1 cellular context compared by ENCODE assay signal in genomic region chr5:141691286-141691866, GRCh38.
TF ChIP-seq lines count a peak whose summit lies in the region.

No MANE protein-coding gene starts in this region.

TF ChIP-seq in K562, 482 proteins besides CTCF, POLR2A, EP300 and RAD21 (continued from another document and continues in another):
- TF ChIP-seq, protein P1, sequence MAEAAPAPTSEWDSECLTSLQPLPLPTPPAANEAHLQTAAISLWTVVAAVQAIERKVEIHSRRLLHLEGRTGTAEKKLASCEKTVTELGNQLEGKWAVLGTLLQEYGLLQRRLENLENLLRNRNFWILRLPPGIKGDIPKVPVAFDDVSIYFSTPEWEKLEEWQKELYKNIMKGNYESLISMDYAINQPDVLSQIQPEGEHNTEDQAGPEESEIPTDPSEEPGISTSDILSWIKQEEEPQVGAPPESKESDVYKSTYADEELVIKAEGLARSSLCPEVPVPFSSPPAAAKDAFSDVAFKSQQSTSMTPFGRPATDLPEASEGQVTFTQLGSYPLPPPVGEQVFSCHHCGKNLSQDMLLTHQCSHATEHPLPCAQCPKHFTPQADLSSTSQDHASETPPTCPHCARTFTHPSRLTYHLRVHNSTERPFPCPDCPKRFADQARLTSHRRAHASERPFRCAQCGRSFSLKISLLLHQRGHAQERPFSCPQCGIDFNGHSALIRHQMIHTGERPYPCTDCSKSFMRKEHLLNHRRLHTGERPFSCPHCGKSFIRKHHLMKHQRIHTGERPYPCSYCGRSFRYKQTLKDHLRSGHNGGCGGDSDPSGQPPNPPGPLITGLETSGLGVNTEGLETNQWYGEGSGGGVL (CRISPR knock-in tag; IDR thresholded peaks at IDR 0.05): no peak
- no peak for TF ChIP-seq JUNB (CRISPR knock-in tag; conservative IDR thresholded peaks at IDR 0.05)
- TF ChIP-seq, protein P2, sequence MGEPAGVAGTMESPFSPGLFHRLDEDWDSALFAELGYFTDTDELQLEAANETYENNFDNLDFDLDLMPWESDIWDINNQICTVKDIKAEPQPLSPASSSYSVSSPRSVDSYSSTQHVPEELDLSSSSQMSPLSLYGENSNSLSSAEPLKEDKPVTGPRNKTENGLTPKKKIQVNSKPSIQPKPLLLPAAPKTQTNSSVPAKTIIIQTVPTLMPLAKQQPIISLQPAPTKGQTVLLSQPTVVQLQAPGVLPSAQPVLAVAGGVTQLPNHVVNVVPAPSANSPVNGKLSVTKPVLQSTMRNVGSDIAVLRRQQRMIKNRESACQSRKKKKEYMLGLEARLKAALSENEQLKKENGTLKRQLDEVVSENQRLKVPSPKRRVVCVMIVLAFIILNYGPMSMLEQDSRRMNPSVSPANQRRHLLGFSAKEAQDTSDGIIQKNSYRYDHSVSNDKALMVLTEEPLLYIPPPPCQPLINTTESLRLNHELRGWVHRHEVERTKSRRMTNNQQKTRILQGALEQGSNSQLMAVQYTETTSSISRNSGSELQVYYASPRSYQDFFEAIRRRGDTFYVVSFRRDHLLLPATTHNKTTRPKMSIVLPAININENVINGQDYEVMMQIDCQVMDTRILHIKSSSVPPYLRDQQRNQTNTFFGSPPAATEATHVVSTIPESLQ (CRISPR knock-in tag; IDR thresholded peaks at IDR 0.05): no peak
- peak; percentile 50; the same call in 1 of the 2 replicates for TF ChIP-seq GABPA (tag; conservative IDR thresholded peaks at IDR 0.05; ENCODE audit: low read depth)
- TF ChIP-seq, protein P3, sequence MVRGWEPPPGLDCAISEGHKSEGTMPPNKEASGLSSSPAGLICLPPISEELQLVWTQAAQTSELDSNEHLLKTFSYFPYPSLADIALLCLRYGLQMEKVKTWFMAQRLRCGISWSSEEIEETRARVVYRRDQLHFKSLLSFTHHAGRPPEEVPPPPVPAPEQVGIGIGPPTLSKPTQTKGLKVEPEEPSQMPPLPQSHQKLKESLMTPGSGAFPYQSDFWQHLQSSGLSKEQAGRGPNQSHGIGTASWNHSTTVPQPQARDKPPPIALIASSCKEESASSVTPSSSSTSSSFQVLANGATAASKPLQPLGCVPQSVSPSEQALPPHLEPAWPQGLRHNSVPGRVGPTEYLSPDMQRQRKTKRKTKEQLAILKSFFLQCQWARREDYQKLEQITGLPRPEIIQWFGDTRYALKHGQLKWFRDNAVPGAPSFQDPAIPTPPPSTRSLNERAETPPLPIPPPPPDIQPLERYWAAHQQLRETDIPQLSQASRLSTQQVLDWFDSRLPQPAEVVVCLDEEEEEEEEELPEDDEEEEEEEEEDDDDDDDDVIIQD (CRISPR knock-in tag; IDR thresholded peaks at IDR 0.05): no peak
- TF ChIP-seq PURB (CRISPR knock-in tag; IDR thresholded peaks at IDR 0.05; ENCODE audit: low read depth): no peak
- TF ChIP-seq NFYB (IDR thresholded peaks at IDR 0.05; ENCODE audit: extremely low read depth, insufficient read length): no peak
- TF ChIP-seq ZNF766 (CRISPR knock-in tag; conservative IDR thresholded peaks at IDR 0.05): peak; percentile 90
- TF ChIP-seq LARP7 (IDR thresholded peaks at IDR 0.05): no peak
- TF ChIP-seq, protein P4, sequence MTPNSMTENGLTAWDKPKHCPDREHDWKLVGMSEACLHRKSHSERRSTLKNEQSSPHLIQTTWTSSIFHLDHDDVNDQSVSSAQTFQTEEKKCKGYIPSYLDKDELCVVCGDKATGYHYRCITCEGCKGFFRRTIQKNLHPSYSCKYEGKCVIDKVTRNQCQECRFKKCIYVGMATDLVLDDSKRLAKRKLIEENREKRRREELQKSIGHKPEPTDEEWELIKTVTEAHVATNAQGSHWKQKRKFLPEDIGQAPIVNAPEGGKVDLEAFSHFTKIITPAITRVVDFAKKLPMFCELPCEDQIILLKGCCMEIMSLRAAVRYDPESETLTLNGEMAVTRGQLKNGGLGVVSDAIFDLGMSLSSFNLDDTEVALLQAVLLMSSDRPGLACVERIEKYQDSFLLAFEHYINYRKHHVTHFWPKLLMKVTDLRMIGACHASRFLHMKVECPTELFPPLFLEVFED (CRISPR knock-in tag; conservative IDR thresholded peaks at IDR 0.05): no peak
- peak in 1 of 2 experiments; percentile 15; a peak in 2 of 4 replicates for TF ChIP-seq MAZ (CRISPR knock-in tag; conservative IDR thresholded peaks at IDR 0.05 in 1 of 2, IDR thresholded peaks at IDR 0.05 in 1 of 2)
- TF ChIP-seq RBM14 (IDR thresholded peaks at IDR 0.05; ENCODE audit: borderline replicate concordance, insufficient read depth, low read depth, low read length): no peak
- TF ChIP-seq MYC (IDR thresholded peaks at IDR 0.05; ENCODE audit: low read depth, low read length): peak; percentile 51; the same call in 1 of the 2 replicates
- no peak for TF ChIP-seq MYC (CRISPR knock-in tag; IDR thresholded peaks at IDR 0.05; ENCODE audit: borderline replicate concordance, low read depth)
- TF ChIP-seq ZNF644 (tag; IDR thresholded peaks at IDR 0.05; ENCODE audit: low read depth): peak; percentile 90
- TF ChIP-seq, protein P5, sequence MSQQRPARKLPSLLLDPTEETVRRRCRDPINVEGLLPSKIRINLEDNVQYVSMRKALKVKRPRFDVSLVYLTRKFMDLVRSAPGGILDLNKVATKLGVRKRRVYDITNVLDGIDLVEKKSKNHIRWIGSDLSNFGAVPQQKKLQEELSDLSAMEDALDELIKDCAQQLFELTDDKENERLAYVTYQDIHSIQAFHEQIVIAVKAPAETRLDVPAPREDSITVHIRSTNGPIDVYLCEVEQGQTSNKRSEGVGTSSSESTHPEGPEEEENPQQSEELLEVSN (IDR thresholded peaks at IDR 0.05; ENCODE audit: borderline replicate concordance in 1 of 2, extremely low read depth in 1 of 2, insufficient read depth in 1 of 2, insufficient read length in 1 of 2, low read depth in 1 of 2, low read length in 1 of 2, poor library complexity in 1 of 2, severe bottlenecking in 1 of 2): no peak
- TF ChIP-seq KLF6 (CRISPR knock-in tag; IDR thresholded peaks at IDR 0.05; ENCODE audit: borderline replicate concordance): no peak; the same call in 1 of the 2 replicates
- peak; percentile 63; the same call in 1 of the 2 replicates for TF ChIP-seq NFRKB (IDR thresholded peaks at IDR 0.05; ENCODE audit: low read depth)
- TF ChIP-seq ZC3H11A (IDR thresholded peaks at IDR 0.05; ENCODE audit: low read depth, low read length): no peak
- peak in 1 of 2 experiments; percentile 73; a peak in 3 of 4 replicates for TF ChIP-seq KDM1A (IDR thresholded peaks at IDR 0.05)
- no peak for TF ChIP-seq ZNF217 (CRISPR knock-in tag; IDR thresholded peaks at IDR 0.05)
- peak; percentile 81 for TF ChIP-seq SMAD3 (CRISPR knock-in tag; conservative IDR thresholded peaks at IDR 0.05)
- TF ChIP-seq, protein P6, sequence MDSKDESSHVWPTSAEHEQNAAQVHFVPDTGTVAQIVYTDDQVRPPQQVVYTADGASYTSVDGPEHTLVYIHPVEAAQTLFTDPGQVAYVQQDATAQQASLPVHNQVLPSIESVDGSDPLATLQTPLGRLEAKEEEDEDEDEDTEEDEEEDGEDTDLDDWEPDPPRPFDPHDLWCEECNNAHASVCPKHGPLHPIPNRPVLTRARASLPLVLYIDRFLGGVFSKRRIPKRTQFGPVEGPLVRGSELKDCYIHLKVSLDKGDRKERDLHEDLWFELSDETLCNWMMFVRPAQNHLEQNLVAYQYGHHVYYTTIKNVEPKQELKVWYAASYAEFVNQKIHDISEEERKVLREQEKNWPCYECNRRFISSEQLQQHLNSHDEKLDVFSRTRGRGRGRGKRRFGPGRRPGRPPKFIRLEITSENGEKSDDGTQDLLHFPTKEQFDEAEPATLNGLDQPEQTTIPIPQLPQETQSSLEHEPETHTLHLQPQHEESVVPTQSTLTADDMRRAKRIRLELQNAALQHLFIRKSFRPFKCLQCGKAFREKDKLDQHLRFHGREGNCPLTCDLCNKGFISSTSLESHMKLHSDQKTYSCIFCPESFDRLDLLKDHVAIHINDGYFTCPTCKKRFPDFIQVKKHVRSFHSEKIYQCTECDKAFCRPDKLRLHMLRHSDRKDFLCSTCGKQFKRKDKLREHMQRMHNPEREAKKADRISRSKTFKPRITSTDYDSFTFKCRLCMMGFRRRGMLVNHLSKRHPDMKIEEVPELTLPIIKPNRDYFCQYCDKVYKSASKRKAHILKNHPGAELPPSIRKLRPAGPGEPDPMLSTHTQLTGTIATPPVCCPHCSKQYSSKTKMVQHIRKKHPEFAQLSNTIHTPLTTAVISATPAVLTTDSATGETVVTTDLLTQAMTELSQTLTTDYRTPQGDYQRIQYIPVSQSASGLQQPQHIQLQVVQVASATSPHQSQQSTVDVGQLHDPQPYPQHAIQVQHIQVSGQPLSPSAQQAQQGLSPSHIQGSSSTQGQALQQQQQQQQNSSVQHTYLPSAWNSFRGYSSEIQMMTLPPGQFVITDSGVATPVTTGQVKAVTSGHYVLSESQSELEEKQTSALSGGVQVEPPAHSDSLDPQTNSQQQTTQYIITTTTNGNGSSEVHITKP (IDR thresholded peaks at IDR 0.05; ENCODE audit: partially characterized antibody): peak; percentile 32
- peak; percentile 61 for TF ChIP-seq MTA1 (IDR thresholded peaks at IDR 0.05; ENCODE audit: borderline replicate concordance)
- TF ChIP-seq, protein P7, sequence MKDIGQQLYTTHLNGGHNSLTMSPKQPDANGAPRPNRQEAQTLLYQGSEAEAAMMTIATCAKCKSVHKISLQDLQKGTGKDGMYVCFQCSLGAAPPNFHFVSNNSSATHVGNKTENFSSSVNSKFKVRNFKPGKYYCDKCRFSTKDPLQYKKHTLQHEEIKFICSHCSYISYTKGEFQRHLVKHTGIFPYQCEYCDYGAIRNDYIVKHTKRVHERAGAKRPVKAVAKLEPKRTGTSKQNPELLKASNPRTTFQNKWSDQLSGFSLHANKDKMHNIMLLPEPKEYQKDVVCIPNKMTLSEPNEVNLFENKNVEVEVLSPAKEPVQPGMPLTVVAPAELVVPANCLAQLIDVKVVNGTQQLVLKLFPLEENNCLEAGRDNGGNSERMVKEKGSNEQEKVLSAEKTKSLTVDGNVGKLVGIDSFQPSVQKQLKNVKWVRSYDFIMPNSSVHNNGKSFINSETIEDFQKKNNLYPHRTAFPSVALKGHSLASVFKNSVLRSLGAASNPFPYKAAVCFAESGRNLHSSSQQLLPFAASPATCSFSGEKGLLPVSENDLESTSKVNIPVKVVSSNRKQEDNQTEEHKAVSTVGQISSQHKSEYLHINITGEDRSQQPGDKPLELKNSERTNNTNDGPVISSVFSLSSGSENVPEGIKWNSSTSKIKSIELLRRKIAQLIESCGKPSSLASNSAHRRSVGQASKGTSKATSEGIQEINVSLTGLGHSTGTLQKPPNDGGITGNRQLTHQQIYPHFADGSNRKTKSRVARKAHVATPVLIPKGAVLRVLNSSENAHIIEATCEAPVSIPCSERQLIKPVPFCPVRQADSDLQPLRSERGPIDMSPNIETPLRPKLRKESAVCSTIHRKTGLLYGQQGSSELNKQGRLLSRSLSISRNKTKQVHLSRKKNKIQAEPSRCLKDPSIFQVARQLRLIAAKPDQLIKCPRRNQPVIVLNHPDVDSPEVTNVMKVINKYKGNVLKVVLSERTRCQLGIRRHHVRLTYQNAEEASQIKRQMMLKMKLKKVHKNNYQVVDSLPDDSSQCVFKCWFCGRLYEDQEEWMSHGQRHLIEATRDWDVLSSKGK (CRISPR knock-in tag; IDR thresholded peaks at IDR 0.05): no peak
- TF ChIP-seq CSDE1 (IDR thresholded peaks at IDR 0.05): no peak
- TF ChIP-seq AFF1 (IDR thresholded peaks at IDR 0.05; ENCODE audit: low read depth in 1 of 2, partially characterized antibody in 2 of 2): peak in 1 of 2 experiments; percentile 46
- no peak for TF ChIP-seq ZNF212 (CRISPR knock-in tag; IDR thresholded peaks at IDR 0.05)
- TF ChIP-seq ZKSCAN3 (CRISPR knock-in tag; IDR thresholded peaks at IDR 0.05): no peak
- TF ChIP-seq CEBPG (CRISPR knock-in tag; IDR thresholded peaks at IDR 0.05): no peak
- TF ChIP-seq CEBPG (tag; conservative IDR thresholded peaks at IDR 0.05 in 1 of 2, IDR thresholded peaks at IDR 0.05 in 1 of 2): no peak; a peak in 1 of 4 replicates
- no peak for TF ChIP-seq SRSF9 (IDR thresholded peaks at IDR 0.05; ENCODE audit: borderline replicate concordance, low read depth, low read length)
- TF ChIP-seq ZKSCAN8 (CRISPR knock-in tag; IDR thresholded peaks at IDR 0.05): peak; percentile 89; the same call in 1 of the 2 replicates
- no peak for TF ChIP-seq SAP30 (IDR thresholded peaks at IDR 0.05; ENCODE audit: borderline replicate concordance, insufficient read depth, low read depth, low read length, poor library complexity, severe bottlenecking)
- no peak for TF ChIP-seq ZNF830 (CRISPR knock-in tag; IDR thresholded peaks at IDR 0.05)
- TF ChIP-seq CBFB (CRISPR knock-in tag; IDR thresholded peaks at IDR 0.05): no peak
- TF ChIP-seq, protein P8, sequence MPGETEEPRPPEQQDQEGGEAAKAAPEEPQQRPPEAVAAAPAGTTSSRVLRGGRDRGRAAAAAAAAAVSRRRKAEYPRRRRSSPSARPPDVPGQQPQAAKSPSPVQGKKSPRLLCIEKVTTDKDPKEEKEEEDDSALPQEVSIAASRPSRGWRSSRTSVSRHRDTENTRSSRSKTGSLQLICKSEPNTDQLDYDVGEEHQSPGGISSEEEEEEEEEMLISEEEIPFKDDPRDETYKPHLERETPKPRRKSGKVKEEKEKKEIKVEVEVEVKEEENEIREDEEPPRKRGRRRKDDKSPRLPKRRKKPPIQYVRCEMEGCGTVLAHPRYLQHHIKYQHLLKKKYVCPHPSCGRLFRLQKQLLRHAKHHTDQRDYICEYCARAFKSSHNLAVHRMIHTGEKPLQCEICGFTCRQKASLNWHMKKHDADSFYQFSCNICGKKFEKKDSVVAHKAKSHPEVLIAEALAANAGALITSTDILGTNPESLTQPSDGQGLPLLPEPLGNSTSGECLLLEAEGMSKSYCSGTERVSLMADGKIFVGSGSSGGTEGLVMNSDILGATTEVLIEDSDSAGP (CRISPR knock-in tag; IDR thresholded peaks at IDR 0.05): no peak
- peak; percentile 74 for TF ChIP-seq NR2C1 (IDR thresholded peaks at IDR 0.05)
- peak; percentile 87 for TF ChIP-seq NR2C1 (tag; IDR thresholded peaks at IDR 0.05)
